In the genomic region with DNA sequence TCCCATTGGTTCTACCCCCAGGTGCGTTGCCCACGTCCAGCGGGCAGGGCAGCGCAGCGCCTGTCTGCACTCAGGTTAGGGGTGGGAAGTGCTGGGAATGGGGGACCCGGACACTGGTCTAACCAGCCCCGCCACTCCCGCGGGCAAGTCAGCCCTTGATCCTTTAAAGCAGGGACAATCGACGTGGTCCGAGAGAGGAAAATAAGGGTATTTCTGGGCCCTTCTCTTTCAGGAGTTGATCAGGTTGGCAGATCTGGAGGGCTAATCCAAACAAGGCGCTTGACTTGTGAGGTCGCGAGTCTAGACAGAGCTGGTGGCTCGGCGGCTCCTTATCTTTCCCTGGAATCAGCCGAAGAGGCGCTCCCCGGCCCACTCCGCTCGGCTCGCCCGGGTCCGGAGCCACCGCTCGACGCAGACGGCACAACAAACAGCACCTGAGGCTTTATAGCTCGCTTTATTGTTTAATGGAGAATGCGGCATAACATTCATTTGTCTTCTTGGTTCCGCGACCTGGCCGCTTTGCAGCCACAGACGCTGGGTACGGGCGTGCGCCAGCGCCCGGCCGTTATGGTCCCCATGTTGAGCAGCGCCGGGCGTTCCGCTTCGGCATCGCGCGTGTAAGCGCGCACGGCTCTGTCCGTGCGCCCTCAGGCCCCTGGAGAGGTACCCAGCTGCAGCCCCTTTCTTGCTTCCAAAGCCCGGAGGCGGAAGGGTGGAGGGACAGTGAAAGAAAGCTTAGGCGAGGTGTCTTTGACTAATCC, we compare ENCODE assay signal across 21 cellular contexts. TPM values are rescaled to one million over a fixed set of nuclear protein-coding genes. Genes with fewer than 3 reads are reported as not detected.
DNase-seq lines count a peak whose midpoint lies in the region; ATAC-seq and TF ChIP-seq lines count a peak whose summit lies in the region.
"Had no signal": no experiment of that assay in that cellular context is flagged by ENCODE, and none has a peak within 500 bp of the region (broad histone marks: within the 10 kb centered on the region; RNA-seq: fewer than 3 reads in every experiment).

No MANE protein-coding gene starts in this region.

- H3K27ac ChIP-seq in GM23338 (ENCODE audit: low read depth), result no peak overlapping the region
- peak overlapping the region; percentile 85 to 100 for H3K27ac ChIP-seq in SK-N-SH (ENCODE audit: low read depth in 2 of 2, low read length in 1 of 2)
- peak overlapping the region; percentile 95 for H3K27ac ChIP-seq in trophoblast cell (ENCODE audit: low read depth, low read length)
- H3K27ac ChIP-seq: heart left ventricle, upper lobe of right lung had no signal

- TF ChIP-seq CTCF in GM23338 (conservative IDR thresholded peaks at IDR 0.05; ENCODE audit: low read depth in 2 of 2) (no peak), SK-N-SH (IDR thresholded peaks at IDR 0.05) (no peak), GM13977 (IDR thresholded peaks at IDR 0.05; ENCODE audit: extremely low read depth, insufficient read depth, missing control alignments) (no peak)

- peaks cover 53% of the 10 kb centered on the region for H3K4me1 Mint-ChIP-seq in GM23338
- H3K4me1 Mint-ChIP-seq: activated naive CD4-positive, alpha-beta T cell treated with anti-CD3 and anti-CD28 coated beads, Interleukin-2, amount 50 U/mL, for 24 hours; T-cell had no signal

- H2BK12ac ChIP-seq in trophoblast cell (ENCODE audit: low read length), result peak overlapping the region; percentile 76

- no peak overlapping the region for H2AK5ac ChIP-seq in trophoblast cell (ENCODE audit: low read length)

- H3K4me3 ChIP-seq in GM23338 (peak overlapping the region; percentile 56), SK-N-SH (ENCODE audit: low read depth in 2 of 2, low read length in 1 of 2) (peak overlapping the region; percentile 38 to 50), iPS-15b (ENCODE audit: low read depth, low read length) (peak overlapping the region; percentile 55), trophoblast cell (ENCODE audit: low read depth, low read length) (peak overlapping the region; percentile 39)
- H3K4me3 ChIP-seq: upper lobe of right lung had no signal

- DNase-seq in GM23338 (ENCODE audit: low spot score) (peak; percentile 60), SK-N-SH (peak; percentile 79), trophoblast cell (peak in 1 of 2 donors; percentile 1), NCI-H1930 (lab: John Stamatoyannopoulos, UW) (no peak), GM13977 (ENCODE audit: low spot score) (no peak), posterior vena cava (ENCODE audit: low spot score) (no peak)
- DNase-seq: activated CD4-positive, CD25-positive, alpha-beta regulatory T cell; DND-41; heart left ventricle; KBM-7; left ventricle myocardium superior; NCI-H1417; NCI-H510A treated with DMSO at 0.1 percent for 48 hours; T-cell; upper lobe of right lung had no signal

- H3K9ac ChIP-seq in SK-N-SH (peak overlapping the region; percentile 39; the same call in 1 of the 2 replicates), iPS-15b (ENCODE audit: low read depth, low read length) (no peak overlapping the region), trophoblast cell (ENCODE audit: low read length) (peak overlapping the region; percentile 64)

- H3K23ac ChIP-seq in trophoblast cell (ENCODE audit: low read length), result no peak overlapping the region

- H3K9me3 Mint-ChIP-seq in GM23338, result no peaks in the 10 kb centered on the region
- H3K9me3 Mint-ChIP-seq: activated naive CD4-positive, alpha-beta T cell treated with anti-CD3 and anti-CD28 coated beads, Interleukin-2, amount 50 U/mL, for 24 hours had no signal

- peak overlapping the region; percentile 27 for H3K4ac ChIP-seq in trophoblast cell (ENCODE audit: low read depth, low read length)

- peaks cover 90% of the 10 kb centered on the region for H3K27me3 ChIP-seq in GM23338 (ENCODE audit: insufficient read depth)
- H3K27me3 ChIP-seq in SK-N-SH (ENCODE audit: insufficient read depth), result no peaks in the 10 kb centered on the region
- peaks cover 82% of the 10 kb centered on the region for H3K27me3 ChIP-seq in iPS-15b (ENCODE audit: control insufficient read depth, insufficient read depth, low read length)
- no peaks in the 10 kb centered on the region for H3K27me3 ChIP-seq in trophoblast cell (ENCODE audit: insufficient read depth, low read length)

- POLR2A ChIA-PET in SK-N-SH (lab: Yijun Ruan, JAX), result interaction anchor here (0.6 to 2.8 kb wide), 15 partner anchors 11 to 1259 kb away, joined by 3 to 16 read pairs (median 4); partner anchors contain the start of gene ISL1

- peaks cover 25% of the 10 kb centered on the region for H3K79me1 ChIP-seq in trophoblast cell (ENCODE audit: low read length)

- H2BK5ac ChIP-seq in trophoblast cell (ENCODE audit: low read depth, low read length, poor library complexity), result peak overlapping the region; percentile 84

- H3K27me3 Mint-ChIP-seq in GM23338 (ENCODE audit: insufficient read depth, low read depth, poor library complexity), result peaks cover 65% of the 10 kb centered on the region

- peak overlapping the region; percentile 79 for H3K18ac ChIP-seq in trophoblast cell (ENCODE audit: low read length)

- H3K79me2 ChIP-seq in GM23338 (replicated peaks; ENCODE audit: insufficient read depth) (no peaks in the 10 kb centered on the region), SK-N-SH (ENCODE audit: insufficient read depth) (peaks cover 24% of the 10 kb centered on the region; the same call in 1 of the 2 replicates), trophoblast cell (ENCODE audit: control insufficient read depth, insufficient read depth, low read length, poor library complexity) (peaks cover 2% of the 10 kb centered on the region)

- H3K27ac Mint-ChIP-seq in GM23338, result no peak overlapping the region
- H3K27ac Mint-ChIP-seq: activated naive CD4-positive, alpha-beta T cell treated with anti-CD3 and anti-CD28 coated beads, Interleukin-2, amount 50 U/mL, for 24 hours; T-cell had no signal

- peak overlapping the region; percentile 74 for H3K4me3 Mint-ChIP-seq in GM23338
- H3K4me3 Mint-ChIP-seq: activated naive CD4-positive, alpha-beta T cell treated with anti-CD3 and anti-CD28 coated beads, Interleukin-2, amount 50 U/mL, for 24 hours; T-cell had no signal

- H3K4me1 ChIP-seq in GM23338 (ENCODE audit: insufficient read depth), result peaks cover 47% of the 10 kb centered on the region
- H3K4me1 ChIP-seq in SK-N-SH (ENCODE audit: control insufficient read depth in 1 of 2, insufficient read depth in 2 of 2, low read depth in 1 of 2, low read length in 1 of 2), result peaks cover 5 to 56% of the 10 kb centered on the region in 2 experiments; a peak in 3 of 4 replicates
- H3K4me1 ChIP-seq in iPS-15b (ENCODE audit: control insufficient read depth, insufficient read depth, low read length), result peaks cover 16% of the 10 kb centered on the region
- peaks cover 21 to 26% of the 10 kb centered on the region in 2 experiments for H3K4me1 ChIP-seq in trophoblast cell (ENCODE audit: control insufficient read depth in 1 of 2, insufficient read depth in 2 of 2, low read length in 2 of 2)
- H3K4me1 ChIP-seq: heart left ventricle, upper lobe of right lung had no signal

- H2AFZ ChIP-seq in GM23338 (0 out of 2 replicates have a peak overlapping the region, but pooled peaks have one; percentile 12), SK-N-SH (ENCODE audit: low read depth) (peak overlapping the region; percentile 89), trophoblast cell (ENCODE audit: insufficient read depth, low read length, poor library complexity) (peak overlapping the region; percentile 64)

- peak overlapping the region; percentile 21 for H4K12ac ChIP-seq in trophoblast cell (ENCODE audit: low read depth, low read length)

- H3K9me3 ChIP-seq in SK-N-SH (no peaks in the 10 kb centered on the region), iPS-15b (ENCODE audit: control insufficient read depth, insufficient read depth, low read length) (no peaks in the 10 kb centered on the region), trophoblast cell (ENCODE audit: insufficient read depth, low read depth, low read length) (no peaks in the 10 kb centered on the region)
- H3K9me3 ChIP-seq: heart left ventricle, upper lobe of right lung had no signal

- TF ChIP-seq RAD21 in SK-N-SH (IDR thresholded peaks at IDR 0.05; ENCODE audit: low read length), result 0 out of 2 replicates have a peak, but pooled peaks have one; percentile 13

- no peaks in the 10 kb centered on the region for H3K36me3 Mint-ChIP-seq in GM23338 (ENCODE audit: low read depth)
- H3K36me3 Mint-ChIP-seq: T-cell had no signal

- TF ChIP-seq EP300 in SK-N-SH (IDR thresholded peaks at IDR 0.05; ENCODE audit: borderline replicate concordance in 1 of 2, low read depth in 1 of 2, low read length in 1 of 2), result no peak

- peak overlapping the region; percentile 82 for H3K4me2 ChIP-seq in GM23338
- H3K4me2 ChIP-seq in SK-N-SH, result peak overlapping the region; percentile 72
- H3K4me2 ChIP-seq in trophoblast cell (ENCODE audit: low read length), result peak overlapping the region; percentile 72

- intact Hi-C loops in posterior vena cava (cut with DNase I), result no loop called here

- H3K14ac ChIP-seq in trophoblast cell (ENCODE audit: low read length), result peak overlapping the region; percentile 83

- CTCF ChIA-PET in SK-N-SH (lab: Yijun Ruan, JAX), result interaction anchor here (0.6 to 4.1 kb wide), 12 partner anchors 9 to 1162 kb away, joined by 3 to 17 read pairs (median 5); no protein-coding TSS in a partner anchor

- H2BK120ac ChIP-seq in trophoblast cell (ENCODE audit: insufficient read depth, low read length, poor library complexity), result peak overlapping the region; percentile 94

- ATAC-seq in GM23338 (peak; percentile 69), GM21717 (IDR thresholded peaks at IDR 0.05; ENCODE audit: unreplicated experiment) (no peak)
- ATAC-seq: esophagus mucosa, heart left ventricle, left ventricle myocardium superior, T-cell, upper lobe of right lung had no signal

- H3K36me3 ChIP-seq in GM23338 (ENCODE audit: insufficient read depth), result no peaks in the 10 kb centered on the region
- peaks cover 6 to 12% of the 10 kb centered on the region in 2 experiments for H3K36me3 ChIP-seq in SK-N-SH (replicated peaks in 1 of 2; ENCODE audit: control insufficient read depth in 1 of 2, insufficient read depth in 2 of 2, low read length in 1 of 2)
- no peaks in the 10 kb centered on the region for H3K36me3 ChIP-seq in iPS-15b (ENCODE audit: control insufficient read depth, insufficient read depth, low read length)
- H3K36me3 ChIP-seq in trophoblast cell (ENCODE audit: control insufficient read depth in 1 of 2, insufficient read depth in 2 of 2, low read length in 2 of 2), result peaks cover 2 to 5% of the 10 kb centered on the region in 2 experiments
- H3K36me3 ChIP-seq: heart left ventricle, upper lobe of right lung had no signal

- H4K91ac ChIP-seq in trophoblast cell (ENCODE audit: low read depth, low read length), result peak overlapping the region; percentile 92

- H4K8ac ChIP-seq in trophoblast cell (ENCODE audit: low read depth, low read length), result peak overlapping the region; percentile 68

- in situ Hi-C loops in GM13977 (cut with MboI; ENCODE audit: low pct_unique_long_range_greater_than_20kb, low sequenced_read_pairs, unreplicated experiment), result no loop called here

- H3F3A ChIP-seq in GM23338 (replicated peaks; ENCODE audit: low read depth) (no peaks in the 10 kb centered on the region), SK-N-SH (replicated peaks; ENCODE audit: insufficient read depth) (peaks cover 20% of the 10 kb centered on the region)

- peaks cover 3% of the 10 kb centered on the region; the same call in 1 of the 2 replicates for H4K20me1 ChIP-seq in GM23338 (replicated peaks; ENCODE audit: insufficient read depth)
- H4K20me1 ChIP-seq in SK-N-SH (ENCODE audit: insufficient read depth), result no peaks in the 10 kb centered on the region

- H3K9me2 ChIP-seq in GM23338 (ENCODE audit: insufficient read depth) (no peaks in the 10 kb centered on the region), SK-N-SH (no peaks in the 10 kb centered on the region)

- WGBS in SK-N-SH (ENCODE audit: low lambda C conversion rate), result 7% methylated on average over 42 of the region's 57 CpGs
- no CpG with 5 or more reads among the region's 57 CpGs for WGBS in trophoblast cell (ENCODE audit: extremely low coverage, insufficient coverage, insufficient read length)

RNA-seq across cellular contexts. Expression of gene ISL1, which starts 15.8 kb away (rescaled TPM):
- 0.38 and 1.8 TPM in 2 replicates for total RNA-seq in GM23338 (2014; rRNA removed; shearing (Covaris generic))
- polyA plus RNA-seq in GM23338 (2016; fragmentation: Nextera tagmentation; extraction: Ambion mirVana) (0.50 and 0.55 TPM in 2 replicates), SK-N-SH (2012; rRNA removed) (15.2 and 15.5 TPM in 2 replicates)
- polyA plus RNA-seq in SK-N-SH (2012; cell fraction: cytosol; rRNA removed), result 14.6 and 20.2 TPM in 2 replicates
- polyA plus RNA-seq in SK-N-SH (2012; cell fraction: nucleus; rRNA removed), result 22.3 and 38.7 TPM in 2 replicates
- 65.1 and 65.4 TPM in 2 replicates for polyA plus RNA-seq in trophoblast cell (2013)
- not detected for total RNA-seq in posterior vena cava
- total RNA-seq: cerebellum, esophagus mucosa, left ventricle myocardium superior, osteoblast, T-cell, upper lobe of right lung had no signal
- polyA plus RNA-seq: heart left ventricle had no signal

Comparison
In these comparisons a context has a peak if more than half of its experiments do, and no peak if none do; other contexts are left out.
1. DNase-seq: peak in GM23338 (single experiment) and SK-N-SH (single experiment); none in NCI-H1930 (0 of 2), GM13977 (single experiment) and posterior vena cava (single experiment).
2. H2AFZ ChIP-seq: peak in every context shown above with its lines; median percentile 89 in SK-N-SH; 64 in trophoblast cell; 12 in GM23338.
3. Peak in every context shown above with its lines, with median percentiles within 50 percentile points of each other: H3K4me2 ChIP-seq and H3K4me3 ChIP-seq.